In genomic region chr17:34894971-34895370, GRCh38 we compare ENCODE assay signal across 8 cellular contexts.
"Had no signal": no experiment of that assay in that cellular context is flagged by ENCODE, and none has a peak within 500 bp of the region (broad histone marks: within the 10 kb centered on the region; RNA-seq: fewer than 3 reads in every experiment).

No MANE protein-coding gene starts in this region.

- H3K27ac Mint-ChIP-seq: IgD-negative memory B cell had no signal

- ATAC-seq: HepG2 had no signal

- H3K4me3 Mint-ChIP-seq: IgD-negative memory B cell had no signal

- H3K4me2 ChIP-seq: KMS-11 had no signal

- H3K27ac ChIP-seq: HL-60, KMS-11 had no signal

- H3K9ac ChIP-seq: KMS-11 had no signal

- DNase-seq: IMR-90, KBM-7, KG1 had no signal

- H3K9me3 Mint-ChIP-seq: IgD-negative memory B cell had no signal

- FAIRE-seq: HepG2, HTR-8/SVneo had no signal

- H3K36me3 Mint-ChIP-seq: IgD-negative memory B cell had no signal
